ENCODE assay signal across 18 cellular contexts in genomic region chr13:105037064-105037463, GRCh38.
"Had no signal": no experiment of that assay in that cellular context is flagged by ENCODE, and none has a peak within 500 bp of the region (broad histone marks: within the 10 kb centered on the region; RNA-seq: fewer than 3 reads in every experiment).

No MANE protein-coding gene starts in this region.

- H3K27me3 ChIP-seq: adrenal gland, breast epithelium, esophagus squamous epithelium, foreskin keratinocyte, heart left ventricle, neural progenitor cell, pancreas, stomach had no signal

- DNase-seq: activated B cell treated with CpG ODN at 0.5 μM for 24 hours; activated CD4-positive, alpha-beta T cell treated with anti-CD3 and anti-CD28 coated beads, Interleukin-2, amount 10 ng/mL, durations not matched to agents 7 days and 5 days; activated CD8-positive, alpha-beta memory T cell treated with anti-CD3 and anti-CD28 coated beads for 24 hours; activated naive CD4-positive, alpha-beta T cell treated with anti-CD3 and anti-CD28 coated beads, Interleukin-2, amount 10 ng/mL, durations not matched to agents 7 days and 5 days; adrenal gland; esophagus squamous epithelium; heart left ventricle; left ventricle myocardium superior; mesendoderm; pancreas; stomach; T-helper 17 cell had no signal

- H3K4me1 ChIP-seq: adrenal gland, breast epithelium, esophagus squamous epithelium, foreskin keratinocyte, heart left ventricle, pancreas had no signal

- H3K36me3 ChIP-seq: adrenal gland, breast epithelium, esophagus squamous epithelium, heart left ventricle, neural progenitor cell, pancreas, stomach, thoracic aorta had no signal

- H3K9me3 ChIP-seq: adrenal gland, esophagus squamous epithelium, heart left ventricle, pancreas, thoracic aorta had no signal

- H3K27ac ChIP-seq: adrenal gland, breast epithelium, esophagus squamous epithelium, foreskin keratinocyte, heart left ventricle, neural progenitor cell, pancreas, skin epidermis, stomach, thoracic aorta had no signal

- H3K27ac Mint-ChIP-seq: activated B cell treated with CpG ODN at 0.5 μM for 24 hours; activated CD4-positive, alpha-beta T cell treated with anti-CD3 and anti-CD28 coated beads, Interleukin-2, amount 10 ng/mL, durations not matched to agents 7 days and 5 days; activated naive CD4-positive, alpha-beta T cell treated with anti-CD3 and anti-CD28 coated beads, Interleukin-2, amount 10 ng/mL, durations not matched to agents 7 days and 5 days; activated T-helper 2 cell treated with anti-CD3 and anti-CD28 coated beads, Interferon-gamma antibody, Interleukin-2, Interleukin-4, amounts not matched to agents 10 μg/mL and 5 μg/mL and 100 μg/mL, durations not matched to agents 14 hours and 24 hours and 36 hours; neural progenitor cell; T-helper 17 cell had no signal

- H3K27me3 Mint-ChIP-seq: activated B cell treated with CpG ODN at 0.5 μM for 24 hours; activated CD4-positive, alpha-beta T cell treated with anti-CD3 and anti-CD28 coated beads, Interleukin-2, amount 10 ng/mL, durations not matched to agents 7 days and 5 days; activated naive CD4-positive, alpha-beta T cell treated with anti-CD3 and anti-CD28 coated beads, Interleukin-2, amount 10 ng/mL, durations not matched to agents 7 days and 5 days; T-helper 17 cell had no signal

- H3K4me3 Mint-ChIP-seq: activated B cell treated with CpG ODN at 0.5 μM for 24 hours; activated CD4-positive, alpha-beta T cell treated with anti-CD3 and anti-CD28 coated beads, Interleukin-2, amount 10 ng/mL, durations not matched to agents 7 days and 5 days; activated naive CD4-positive, alpha-beta T cell treated with anti-CD3 and anti-CD28 coated beads, Interleukin-2, amount 10 ng/mL, durations not matched to agents 7 days and 5 days; neural progenitor cell; T-helper 17 cell had no signal

- ATAC-seq: foreskin keratinocyte, heart left ventricle, left ventricle myocardium superior, pancreas, T-helper 17 cell had no signal

- H3K9me3 Mint-ChIP-seq: activated CD4-positive, alpha-beta T cell treated with anti-CD3 and anti-CD28 coated beads, Interleukin-2, amount 10 ng/mL, durations not matched to agents 7 days and 5 days; activated naive CD4-positive, alpha-beta T cell treated with anti-CD3 and anti-CD28 coated beads, Interleukin-2, amount 10 ng/mL, durations not matched to agents 7 days and 5 days; activated T-helper 2 cell treated with anti-CD3 and anti-CD28 coated beads, Interferon-gamma antibody, Interleukin-2, Interleukin-4, amounts not matched to agents 10 μg/mL and 5 μg/mL and 100 μg/mL, durations not matched to agents 14 hours and 24 hours and 36 hours had no signal

- H3K4me2 ChIP-seq: neural progenitor cell had no signal

- H3K4me3 ChIP-seq: adrenal gland, breast epithelium, esophagus squamous epithelium, heart left ventricle, neural progenitor cell, pancreas, skin epidermis, stomach, thoracic aorta had no signal

- H3K36me3 Mint-ChIP-seq: activated naive CD4-positive, alpha-beta T cell treated with anti-CD3 and anti-CD28 coated beads, Interleukin-2, amount 10 ng/mL, durations not matched to agents 7 days and 5 days; neural progenitor cell had no signal

- H3K9ac ChIP-seq: neural progenitor cell had no signal

- H3K4me1 Mint-ChIP-seq: activated B cell treated with CpG ODN at 0.5 μM for 24 hours; activated CD4-positive, alpha-beta T cell treated with anti-CD3 and anti-CD28 coated beads, Interleukin-2, amount 10 ng/mL, durations not matched to agents 7 days and 5 days; activated naive CD4-positive, alpha-beta T cell treated with anti-CD3 and anti-CD28 coated beads, Interleukin-2, amount 10 ng/mL, durations not matched to agents 7 days and 5 days; T-helper 17 cell had no signal
